ENCODE assay signal across 10 cellular contexts in genomic region chr1:16559688-16560087, GRCh38. TPM values are rescaled to one million over a fixed set of nuclear protein-coding genes. Genes with fewer than 3 reads are reported as not detected.
"Had no signal": no experiment of that assay in that cellular context is flagged by ENCODE, and none has a peak within 500 bp of the region (broad histone marks: within the 10 kb centered on the region; RNA-seq: fewer than 3 reads in every experiment).

No MANE protein-coding gene starts in this region.

RNA-seq across cellular contexts. Expression of gene RNU1-1, which starts 45.6 kb away (rescaled TPM):
- total RNA-seq: osteoblast, right atrium auricular region had no signal
- polyA plus RNA-seq: neural cell, ovary, pancreas, psoas muscle, right cardiac atrium, sigmoid colon, small intestine, spleen had no signal
